Comparison of ENCODE assay signal across 17 cellular contexts in genomic region chr13:32262165-32262564, GRCh38. TPM values are rescaled to one million over a fixed set of nuclear protein-coding genes. Genes with fewer than 3 reads are reported as not detected.
DNase-seq lines count a peak whose midpoint lies in the region; FAIRE-seq and TF ChIP-seq lines count a peak whose summit lies in the region.
"Had no signal": no experiment of that assay in that cellular context is flagged by ENCODE, and none has a peak within 500 bp of the region (broad histone marks: within the 10 kb centered on the region; RNA-seq: fewer than 3 reads in every experiment).

No MANE protein-coding gene starts in this region.

- H3K27ac ChIP-seq in astrocyte (ENCODE audit: low read depth, low read length): no peak overlapping the region
- H3K27ac ChIP-seq: adrenal gland, SJSA1 had no signal

- peak overlapping the region; percentile 41 for H3K4me3 Mint-ChIP-seq in Caco-2 (ENCODE audit: unreplicated experiment)
- H3K4me3 Mint-ChIP-seq in astrocyte (ENCODE audit: unreplicated experiment): no peak overlapping the region
- H3K4me3 Mint-ChIP-seq in progenitor cell of endocrine pancreas (ENCODE audit: low read depth): no peak overlapping the region
- H3K4me3 Mint-ChIP-seq: activated T-helper 1 cell treated with anti-CD3 and anti-CD28 coated beads, Interleukin-12 subunit alpha, Interleukin-12 subunit beta, Interleukin-2, Interleukin-4 antibody, amounts not matched to agents 30 ng/mL and 10 ng/mL and 1 ng/mL, durations not matched to agents 14 hours and 24 hours and 36 hours; IgD-negative memory B cell had no signal

- no peaks in the 10 kb centered on the region for H3K27me3 ChIP-seq in Caco-2 (replicated peaks; ENCODE audit: control insufficient read depth, insufficient read depth, low read length)
- no peaks in the 10 kb centered on the region for H3K27me3 ChIP-seq in astrocyte (ENCODE audit: insufficient read depth, low read length)
- no peaks in the 10 kb centered on the region for H3K27me3 ChIP-seq in skeletal muscle satellite cell (ENCODE audit: control insufficient read depth, insufficient read depth, low read length)
- H3K27me3 ChIP-seq: adrenal gland, SJSA1 had no signal

- FAIRE-seq in astrocyte (lab: Jason Lieb, UNC): no peak
- FAIRE-seq in H54 (lab: Jason Lieb, UNC): no peak
- FAIRE-seq: TTC549 had no signal

- intact Hi-C loops in Caco-2 (cut with micrococcal nuclease; ENCODE audit: unreplicated experiment): loop anchor here (10.0 kb wide), 1 partner anchor 183 kb away; no protein-coding TSS in a partner anchor

- H3K9ac ChIP-seq in astrocyte (ENCODE audit: low read length) (no peak overlapping the region), skeletal muscle satellite cell (ENCODE audit: low read depth, low read length) (peak overlapping the region; percentile 8)

- POLR2A ChIA-PET in Caco-2 (lab: Charles Lee): interaction anchor here (1.1 to 2.4 kb wide), 2 partner anchors 37 to 53 kb away, joined by 3 to 19 read pairs; partner anchors contain the start of genes BRCA2 and ZAR1L

- no peaks in the 10 kb centered on the region for H3K9me3 ChIP-seq in Caco-2
- no peaks in the 10 kb centered on the region for H3K9me3 ChIP-seq in astrocyte (ENCODE audit: insufficient read depth, low read depth, low read length)
- H3K9me3 ChIP-seq in skeletal muscle satellite cell (replicated peaks; ENCODE audit: low read length): no peaks in the 10 kb centered on the region
- H3K9me3 ChIP-seq: adrenal gland, SJSA1 had no signal

- H3K4me2 ChIP-seq in astrocyte (ENCODE audit: low read length) (peak overlapping the region; percentile 36), skeletal muscle satellite cell (ENCODE audit: low read length) (peak overlapping the region; percentile 7)

- H3K9me3 Mint-ChIP-seq in Caco-2 (ENCODE audit: unreplicated experiment) (no peaks in the 10 kb centered on the region), astrocyte (ENCODE audit: unreplicated experiment) (no peaks in the 10 kb centered on the region), progenitor cell of endocrine pancreas (ENCODE audit: low read depth) (no peaks in the 10 kb centered on the region)
- H3K9me3 Mint-ChIP-seq: activated T-helper 1 cell treated with anti-CD3 and anti-CD28 coated beads, Interleukin-12 subunit alpha, Interleukin-12 subunit beta, Interleukin-2, Interleukin-4 antibody, amounts not matched to agents 30 ng/mL and 10 ng/mL and 1 ng/mL, durations not matched to agents 14 hours and 24 hours and 36 hours; IgD-negative memory B cell had no signal

- no peaks in the 10 kb centered on the region for H3K27me3 Mint-ChIP-seq in Caco-2 (ENCODE audit: insufficient read depth, unreplicated experiment)
- no peaks in the 10 kb centered on the region for H3K27me3 Mint-ChIP-seq in astrocyte (ENCODE audit: low read depth, unreplicated experiment)
- H3K27me3 Mint-ChIP-seq in progenitor cell of endocrine pancreas: no peaks in the 10 kb centered on the region
- H3K27me3 Mint-ChIP-seq: IgD-negative memory B cell had no signal

- no peak for TF ChIP-seq CTCF in Caco-2 (IDR thresholded peaks at IDR 0.05; ENCODE audit: insufficient read depth in 1 of 2, low read depth in 1 of 2, low read length in 1 of 2, severe bottlenecking in 1 of 2, unreplicated experiment in 1 of 2)
- no peak for TF ChIP-seq CTCF in astrocyte (IDR thresholded peaks at IDR 0.05; ENCODE audit: insufficient read depth, low read depth, low read length)
- no peak for TF ChIP-seq CTCF in progenitor cell of endocrine pancreas (IDR thresholded peaks at IDR 0.05; ENCODE audit: unreplicated experiment)

- H3K4me1 ChIP-seq in Caco-2 (peaks cover 83% of the 10 kb centered on the region), astrocyte (ENCODE audit: insufficient read depth, low read length) (peaks cover 17% of the 10 kb centered on the region), skeletal muscle satellite cell (ENCODE audit: control insufficient read depth, insufficient read depth, low read length) (peaks cover 24% of the 10 kb centered on the region)
- H3K4me1 ChIP-seq: adrenal gland had no signal

- H3K4me3 ChIP-seq in Caco-2 (ENCODE audit: low read depth, low read length) (no peak overlapping the region), astrocyte (ENCODE audit: insufficient read depth, low read depth, low read length) (no peak overlapping the region), skeletal muscle satellite cell (ENCODE audit: low read length) (no peak overlapping the region)
- H3K4me3 ChIP-seq: adrenal gland, SJSA1 had no signal

- DNase-seq in Caco-2 (no peak), astrocyte (ENCODE audit: low read depth) (peak; percentile 27), kidney tubule cell (ENCODE audit: low spot score) (peak; percentile 44), T-helper 1 cell (no peak), H54 (ENCODE audit: insufficient read length, low spot score) (no peak), progenitor cell of endocrine pancreas (ENCODE audit: low spot score, unreplicated experiment) (no peak)
- no peak for DNase-seq in activated T-cell treated with anti-CD3 and anti-CD28 coated beads, Interleukin-2, amount 50 U/mL, for 1 hour
- DNase-seq: activated CD4-positive, alpha-beta T cell treated with anti-CD3 and anti-CD28 coated beads, Interleukin-2, amount 50 U/mL, for 48 hours; GOT3; NCI-H1092 had no signal

- H3K27ac Mint-ChIP-seq in Caco-2 (ENCODE audit: unreplicated experiment) (peak overlapping the region; percentile 77), astrocyte (ENCODE audit: unreplicated experiment) (peak overlapping the region; percentile 77), progenitor cell of endocrine pancreas (no peak overlapping the region)
- H3K27ac Mint-ChIP-seq: activated T-helper 1 cell treated with anti-CD3 and anti-CD28 coated beads, Interleukin-12 subunit alpha, Interleukin-12 subunit beta, Interleukin-2, Interleukin-4 antibody, amounts not matched to agents 30 ng/mL and 10 ng/mL and 1 ng/mL, durations not matched to agents 14 hours and 24 hours and 36 hours; IgD-negative memory B cell had no signal

- no peaks in the 10 kb centered on the region for H3K79me2 ChIP-seq in astrocyte (ENCODE audit: insufficient read depth, low read length)

- CTCF ChIA-PET in Caco-2 (lab: Charles Lee): interaction anchor here (3.9 kb wide), 1 partner anchor 16 kb away, joined by 18 read pairs; no protein-coding TSS in a partner anchor

- no peak for TF ChIP-seq POLR2A in H54 (IDR thresholded peaks at IDR 0.05; ENCODE audit: low read depth, low read length)

- H3K36me3 ChIP-seq in Caco-2 (ENCODE audit: control insufficient read depth, insufficient read depth, low read length) (no peaks in the 10 kb centered on the region), astrocyte (ENCODE audit: insufficient read depth, low read length) (no peaks in the 10 kb centered on the region), skeletal muscle satellite cell (ENCODE audit: insufficient read depth, low read length) (no peaks in the 10 kb centered on the region)
- H3K36me3 ChIP-seq: adrenal gland, SJSA1 had no signal

- H3K36me3 Mint-ChIP-seq in Caco-2 (ENCODE audit: insufficient read depth, unreplicated experiment) (peaks cover 80% of the 10 kb centered on the region), astrocyte (ENCODE audit: low read depth, unreplicated experiment) (no peaks in the 10 kb centered on the region), progenitor cell of endocrine pancreas (ENCODE audit: insufficient read depth) (no peaks in the 10 kb centered on the region)

- no peaks in the 10 kb centered on the region for H4K20me1 ChIP-seq in astrocyte (ENCODE audit: insufficient read depth, low read length)

- H3K4me1 Mint-ChIP-seq in Caco-2 (ENCODE audit: low read depth, unreplicated experiment) (peaks cover 40% of the 10 kb centered on the region), astrocyte (ENCODE audit: low read depth, unreplicated experiment) (peaks cover 28% of the 10 kb centered on the region), progenitor cell of endocrine pancreas (ENCODE audit: low read depth) (peaks cover 8% of the 10 kb centered on the region)
- H3K4me1 Mint-ChIP-seq: IgD-negative memory B cell had no signal

- H2AFZ ChIP-seq in astrocyte (ENCODE audit: low read depth, low read length): no peak overlapping the region

- no TSS peak for BruUV-seq in Caco-2 (replicated peaks; lab: Mats Ljungman, UMichigan)

RNA-seq across cellular contexts. Expression of gene ZAR1L, which starts 53.0 kb away (rescaled TPM):
- total RNA-seq in Caco-2 (2022): 0.53 TPM in 1 of 2 replicates, not detected in the other
- total RNA-seq in astrocyte: not detected in 2 replicates
- 0.22 TPM in 1 of 2 replicates, not detected in the other for total RNA-seq in skeletal muscle satellite cell (2012; rRNA removed)
- not detected in 2 replicates for total RNA-seq in progenitor cell of endocrine pancreas
- total RNA-seq: activated T-helper 1 cell treated with anti-CD3 and anti-CD28 coated beads, Interleukin-12 subunit alpha, Interleukin-12 subunit beta, Interleukin-2, Interleukin-4 antibody, amounts not matched to agents 30 ng/mL and 10 ng/mL and 1 ng/mL, durations not matched to agents 14 hours and 24 hours and 36 hours; adrenal gland; urinary bladder had no signal

RNA-seq across cellular contexts. Expression of gene BRCA2, which starts 53.1 kb away (rescaled TPM):
- 29.8 and 32.5 TPM in 2 replicates for total RNA-seq in Caco-2 (2022)
- total RNA-seq in astrocyte: 3.4 and 6.4 TPM in 2 replicates
- 11.8 and 13.9 TPM in 2 replicates for total RNA-seq in skeletal muscle satellite cell (2012; rRNA removed)
- 11.3 and 14.7 TPM in 2 replicates for total RNA-seq in progenitor cell of endocrine pancreas

Comparison
In these comparisons a context has a peak if more than half of its experiments do, and no peak if none do; other contexts are left out.
1. DNase-seq: peak in astrocyte (single experiment) and kidney tubule cell (single experiment); none in Caco-2 (0 of 2), T-helper 1 cell (0 of 5), H54 (single experiment), activated T-cell treated with anti-CD3 and anti-CD28 coated beads, Interleukin-2, amount 50 U/mL, for 1 hour (single experiment) and progenitor cell of endocrine pancreas (single experiment).